23 cellular contexts compared by ENCODE assay signal in genomic region chr17:14854691-14855090, GRCh38.
DNase-seq lines count a peak whose midpoint lies in the region; ATAC-seq and TF ChIP-seq lines count a peak whose summit lies in the region.
"Had no signal": no experiment of that assay in that cellular context is flagged by ENCODE, and none has a peak within 500 bp of the region (broad histone marks: within the 10 kb centered on the region; RNA-seq: fewer than 3 reads in every experiment).

No MANE protein-coding gene starts in this region.

- peak overlapping the region; percentile 68 for H3K4me2 ChIP-seq in neural progenitor cell
- H3K4me2 ChIP-seq: BLaER1 had no signal

- H3K4me3 ChIP-seq in body of pancreas (no peak overlapping the region), neural progenitor cell (no peak overlapping the region)
- H3K4me3 ChIP-seq: BLaER1, GM12878 had no signal

- H3K27ac Mint-ChIP-seq in neural progenitor cell = no peak overlapping the region
- H3K27ac Mint-ChIP-seq: CD14-positive monocyte; CD4-positive, alpha-beta memory T cell; CD4-positive, CD25-positive, alpha-beta regulatory T cell; CD8-positive, alpha-beta memory T cell had no signal

- no peak overlapping the region for H2AFZ ChIP-seq in neural progenitor cell (replicated peaks)

- no peak for TF ChIP-seq CTCF in body of pancreas (IDR thresholded peaks at IDR 0.05)
- TF ChIP-seq CTCF in neural progenitor cell (IDR thresholded peaks at IDR 0.05) = no peak

- WGBS in body of pancreas, 2 donors = 39 to 54% methylated on average over 4 of the region's 4 CpGs

- no peaks in the 10 kb centered on the region for H3K27me3 ChIP-seq in body of pancreas
- H3K27me3 ChIP-seq in neural progenitor cell = no peaks in the 10 kb centered on the region
- H3K27me3 ChIP-seq: BE2C, BLaER1 had no signal

- H3K4me1 ChIP-seq in body of pancreas = peaks cover 17% of the 10 kb centered on the region
- H3K4me1 ChIP-seq in neural progenitor cell = peaks cover 33% of the 10 kb centered on the region
- H3K4me1 ChIP-seq: BE2C, BLaER1 had no signal

- no peak for TF ChIP-seq POLR2A in body of pancreas (IDR thresholded peaks at IDR 0.05)

- H3K36me3 ChIP-seq in body of pancreas (replicated peaks in 1 of 2; ENCODE audit: insufficient read depth in 1 of 2, low read depth in 2 of 2) (no peaks in the 10 kb centered on the region), neural progenitor cell (no peaks in the 10 kb centered on the region)
- H3K36me3 ChIP-seq: BE2C, BLaER1 had no signal

- ATAC-seq in body of pancreas (peak; percentile 62), SK-N-SH treated with all-trans-retinoic acid at 6 μM for 48 hours (no peak)
- ATAC-seq: GM12878 had no signal

- H4K20me1 ChIP-seq in neural progenitor cell (ENCODE audit: low read depth) = no peaks in the 10 kb centered on the region
- H4K20me1 ChIP-seq: BLaER1 had no signal

- H3K9ac ChIP-seq in neural progenitor cell = no peak overlapping the region
- H3K9ac ChIP-seq: BLaER1 had no signal

- H3K9me3 ChIP-seq in body of pancreas (no peaks in the 10 kb centered on the region), neural progenitor cell (ENCODE audit: low read depth) (peaks cover 8% of the 10 kb centered on the region)
- H3K9me3 ChIP-seq: BE2C, BLaER1 had no signal

- peaks cover 25% of the 10 kb centered on the region for H3K4me1 Mint-ChIP-seq in neural progenitor cell
- H3K4me1 Mint-ChIP-seq: CD14-positive monocyte; CD4-positive, alpha-beta memory T cell; CD4-positive, CD25-positive, alpha-beta regulatory T cell; CD8-positive, alpha-beta memory T cell had no signal

- H3K9me3 Mint-ChIP-seq in neural progenitor cell = peaks cover 18% of the 10 kb centered on the region
- H3K9me3 Mint-ChIP-seq: CD8-positive, alpha-beta memory T cell had no signal

- intact Hi-C loops in body of pancreas (cut with DNase I) = no loop called here

- H3K36me3 Mint-ChIP-seq in neural progenitor cell = peaks cover 2% of the 10 kb centered on the region
- H3K36me3 Mint-ChIP-seq: CD14-positive monocyte; CD4-positive, alpha-beta memory T cell; CD4-positive, CD25-positive, alpha-beta regulatory T cell; CD8-positive, alpha-beta memory T cell had no signal

- DNase-seq in body of pancreas (no peak), neural progenitor cell (ENCODE audit: low spot score) (no peak), middle frontal gyrus (ENCODE audit: extremely low spot score, low spot score) (no peak)
- DNase-seq in activated naive CD4-positive, alpha-beta T cell treated with Interleukin-2 at 50 U/mL for 16 hours = no peak
- DNase-seq: 8988T; ACHN; BE2C; C1 segment of cervical spinal cord; CD4-positive, alpha-beta memory T cell; CD4-positive, CD25-positive, alpha-beta regulatory T cell; CD8-positive, alpha-beta memory T cell; COR-L47; DMS 273 treated with DMSO at 0.1 percent for 48 hours; DMS153; DMS53; DMS79; DND-41; EL; GDM1 had no signal

- no peaks in the 10 kb centered on the region for H3K79me2 ChIP-seq in neural progenitor cell (ENCODE audit: low read depth)

- H3K27ac ChIP-seq in body of pancreas (no peak overlapping the region), neural progenitor cell (peak overlapping the region; percentile 69)
- H3K27ac ChIP-seq: BLaER1 had no signal

- peaks cover 37% of the 10 kb centered on the region for H3F3A ChIP-seq in neural progenitor cell (ENCODE audit: low read depth)

- no peak overlapping the region for H3K4me3 Mint-ChIP-seq in neural progenitor cell
- H3K4me3 Mint-ChIP-seq: CD14-positive monocyte; CD4-positive, alpha-beta memory T cell; CD4-positive, CD25-positive, alpha-beta regulatory T cell; CD8-positive, alpha-beta memory T cell had no signal

- peaks cover 2% of the 10 kb centered on the region for H3K27me3 Mint-ChIP-seq in neural progenitor cell (ENCODE audit: insufficient read depth, low read depth)
- H3K27me3 Mint-ChIP-seq: CD4-positive, CD25-positive, alpha-beta regulatory T cell had no signal

TF ChIP-seq in SK-N-SH treated with all-trans-retinoic acid at 6 μM for 48 hours, 23 proteins besides CTCF, POLR2A, EP300 and RAD21 (continues in another document):
- TF ChIP-seq ISL1 (CRISPR knock-in tag; IDR thresholded peaks at IDR 0.05) (no peak), ARNTL (CRISPR knock-in tag; IDR thresholded peaks at IDR 0.05; ENCODE audit: borderline replicate concordance, low read depth) (no peak), BACH2 (CRISPR knock-in tag; IDR thresholded peaks at IDR 0.05; ENCODE audit: borderline replicate concordance) (no peak), ZFP30 (CRISPR knock-in tag; IDR thresholded peaks at IDR 0.05) (no peak), ZFP3 (CRISPR knock-in tag; IDR thresholded peaks at IDR 0.05) (no peak), CSDC2 (CRISPR knock-in tag; IDR thresholded peaks at IDR 0.05) (no peak), TSHZ2 (CRISPR knock-in tag; IDR thresholded peaks at IDR 0.05) (no peak), ZNF8 (CRISPR knock-in tag; IDR thresholded peaks at IDR 0.05) (no peak), ZNF70 (CRISPR knock-in tag; IDR thresholded peaks at IDR 0.05) (no peak), ZC3H10 (CRISPR knock-in tag; IDR thresholded peaks at IDR 0.05) (no peak), SNAI2 (CRISPR knock-in tag; IDR thresholded peaks at IDR 0.05) (no peak), PATZ1 (CRISPR knock-in tag; IDR thresholded peaks at IDR 0.05; ENCODE audit: borderline replicate concordance) (no peak), CSRNP3 (CRISPR knock-in tag; IDR thresholded peaks at IDR 0.05) (no peak), POU6F1 (CRISPR knock-in tag; IDR thresholded peaks at IDR 0.05; ENCODE audit: borderline replicate concordance, low read depth) (no peak), ZNF565 (CRISPR knock-in tag; conservative IDR thresholded peaks at IDR 0.05; ENCODE audit: low read depth) (no peak), RARB (CRISPR knock-in tag; IDR thresholded peaks at IDR 0.05) (no peak), TOX (CRISPR knock-in tag; IDR thresholded peaks at IDR 0.05; ENCODE audit: borderline replicate concordance) (no peak)
